15 cellular contexts compared by ENCODE assay signal in the genomic region with DNA sequence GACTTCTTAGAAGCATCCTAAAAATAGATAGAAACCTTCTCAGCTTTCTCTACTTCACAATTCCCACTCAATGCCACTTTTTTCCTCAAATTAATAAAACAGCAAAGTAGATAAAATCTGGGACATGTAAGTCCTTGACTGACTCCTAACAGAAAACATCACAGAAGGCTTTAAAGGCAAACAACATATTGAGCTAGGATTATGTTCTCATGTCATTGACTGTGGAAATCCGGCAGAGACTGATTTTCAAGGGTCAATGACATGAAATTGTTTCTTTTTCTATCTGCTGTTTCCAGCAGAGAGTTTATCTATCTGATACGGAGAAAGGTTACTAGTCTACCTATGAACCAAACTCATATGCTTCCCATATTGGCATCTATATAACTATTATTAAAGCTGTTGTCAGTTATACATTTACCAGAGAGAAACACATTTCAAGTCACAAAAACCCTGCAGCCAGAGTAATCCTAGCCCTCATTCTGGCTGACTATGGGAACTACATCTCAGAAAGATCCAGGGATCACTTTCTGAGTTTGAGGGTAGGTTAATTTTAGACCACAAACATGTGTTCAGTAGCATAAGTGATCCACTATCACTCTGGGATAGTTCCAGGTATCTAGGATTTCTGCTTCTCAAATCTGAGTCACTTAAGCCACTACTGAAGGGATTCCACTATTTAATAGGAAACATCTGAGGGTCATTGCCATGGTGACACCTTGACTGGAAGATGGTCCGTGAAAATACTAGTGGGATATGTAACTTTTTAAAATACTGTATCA.
DNase-seq lines count a peak whose midpoint lies in the region; ATAC-seq, FAIRE-seq and TF ChIP-seq lines count a peak whose summit lies in the region.
"Had no signal": no experiment of that assay in that cellular context is flagged by ENCODE, and none has a peak within 500 bp of the region (broad histone marks: within the 10 kb centered on the region; RNA-seq: fewer than 3 reads in every experiment).

No MANE protein-coding gene starts in this region.

- no peak overlapping the region for H3K4me3 ChIP-seq in AG09309 (ENCODE audit: control insufficient read depth, low read depth, low read length)

- no peak overlapping the region for H3K27ac Mint-ChIP-seq in activated CD4-positive, alpha-beta T cell treated with anti-CD3 and anti-CD28 coated beads for 36 hours
- H3K27ac Mint-ChIP-seq: activated CD4-positive, alpha-beta memory T cell treated with anti-CD3 and anti-CD28 coated beads, Interleukin-2, amount 10 ng/mL, durations not matched to agents 7 days and 5 days; activated naive CD8-positive, alpha-beta T cell; T-helper 1 cell treated with Interleukin-12 subunit alpha and Interleukin-12 subunit beta and Interleukin-4 antibody, amounts not matched to agents 30 μg/mL and 1 μg/mL, for 36 hours had no signal

- ATAC-seq in left colon, result peak; percentile 52
- no peak for ATAC-seq in activated CD4-positive, alpha-beta T cell treated with anti-CD3 and anti-CD28 coated beads for 36 hours
- ATAC-seq: naive thymus-derived CD8-positive, alpha-beta T cell had no signal

- FAIRE-seq in GM19239 (lab: Jason Lieb, UNC), result peak; percentile 49

- TF ChIP-seq CTCF in AG09309 (IDR thresholded peaks at IDR 0.05; ENCODE audit: control insufficient read depth, insufficient read depth, low read depth, low read length, missing control alignments), result no peak
- no peak for TF ChIP-seq CTCF in GM13977 (IDR thresholded peaks at IDR 0.05; ENCODE audit: extremely low read depth, insufficient read depth, missing control alignments)

- DNase-seq in AG09309 (ENCODE audit: low read depth) (peak; percentile 14), GM19239 (ENCODE audit: insufficient read length, low spot score) (no peak), astrocyte of the hippocampus (ENCODE audit: low read depth, low spot score) (peak; percentile 11), left colon (no peak), GM13977 (ENCODE audit: low spot score) (no peak), SW 1271 (lab: John Stamatoyannopoulos, UW) (no peak), NCI-H345 (lab: John Stamatoyannopoulos, UW) (no peak)
- DNase-seq in activated CD4-positive, alpha-beta T cell treated with anti-CD3 and anti-CD28 coated beads for 36 hours, result no peak
- DNase-seq: activated CD4-positive, alpha-beta memory T cell treated with anti-CD3 and anti-CD28 coated beads, Interleukin-2, amount 10 ng/mL, durations not matched to agents 7 days and 5 days; Caco-2; effector CD4-positive, alpha-beta T cell; naive thymus-derived CD8-positive, alpha-beta T cell; stimulated activated CD8-positive, alpha-beta memory T cell treated with anti-CD3 and anti-CD28 coated beads, Interleukin-4, amount 100 ng/mL, for 48 hours had no signal

- POLR2A ChIA-PET in activated CD4-positive, alpha-beta T cell treated with anti-CD3 and anti-CD28 coated beads for 36 hours (lab: Charles Lee), result no interaction called here

- peaks cover 14% of the 10 kb centered on the region for H3K4me1 Mint-ChIP-seq in activated CD4-positive, alpha-beta T cell treated with anti-CD3 and anti-CD28 coated beads for 36 hours

- H3K9me3 Mint-ChIP-seq in activated CD4-positive, alpha-beta T cell treated with anti-CD3 and anti-CD28 coated beads for 36 hours (ENCODE audit: low read depth), result no peaks in the 10 kb centered on the region
- H3K9me3 Mint-ChIP-seq: activated CD4-positive, alpha-beta memory T cell treated with anti-CD3 and anti-CD28 coated beads, Interleukin-2, amount 10 ng/mL, durations not matched to agents 7 days and 5 days; naive thymus-derived CD8-positive, alpha-beta T cell; T-helper 1 cell treated with Interleukin-12 subunit alpha and Interleukin-12 subunit beta and Interleukin-4 antibody, amounts not matched to agents 30 μg/mL and 1 μg/mL, for 36 hours had no signal

- H3K4me3 Mint-ChIP-seq in activated CD4-positive, alpha-beta T cell treated with anti-CD3 and anti-CD28 coated beads for 36 hours, result no peak overlapping the region
- H3K4me3 Mint-ChIP-seq: activated CD4-positive, alpha-beta memory T cell treated with anti-CD3 and anti-CD28 coated beads, Interleukin-2, amount 10 ng/mL, durations not matched to agents 7 days and 5 days; activated naive CD8-positive, alpha-beta T cell; T-helper 1 cell treated with Interleukin-12 subunit alpha and Interleukin-12 subunit beta and Interleukin-4 antibody, amounts not matched to agents 30 μg/mL and 1 μg/mL, for 36 hours had no signal

- intact Hi-C loops in left colon (cut with DNase I, micrococcal nuclease), result no loop called here
- intact Hi-C loops in activated CD4-positive, alpha-beta T cell treated with anti-CD3 and anti-CD28 coated beads for 36 hours (cut with DNase I, micrococcal nuclease), result no loop called here

- CTCF ChIA-PET in activated CD4-positive, alpha-beta T cell treated with anti-CD3 and anti-CD28 coated beads for 36 hours (lab: Charles Lee), result interaction anchor here (0.6 kb wide), 1 partner anchor 26 kb away, joined by 3 read pairs; no protein-coding TSS in a partner anchor

- in situ Hi-C loops in GM13977 (cut with MboI; ENCODE audit: low pct_unique_long_range_greater_than_20kb, low sequenced_read_pairs, unreplicated experiment), result no loop called here

- no peaks in the 10 kb centered on the region for H3K36me3 Mint-ChIP-seq in activated CD4-positive, alpha-beta T cell treated with anti-CD3 and anti-CD28 coated beads for 36 hours (ENCODE audit: low read depth)

- H3K27me3 Mint-ChIP-seq in activated CD4-positive, alpha-beta T cell treated with anti-CD3 and anti-CD28 coated beads for 36 hours, result peaks cover 2% of the 10 kb centered on the region
- H3K27me3 Mint-ChIP-seq: activated CD4-positive, alpha-beta memory T cell treated with anti-CD3 and anti-CD28 coated beads, Interleukin-2, amount 10 ng/mL, durations not matched to agents 7 days and 5 days; activated naive CD8-positive, alpha-beta T cell; naive thymus-derived CD8-positive, alpha-beta T cell had no signal

Comparison
In these comparisons a context has a peak if more than half of its experiments do, and no peak if none do; other contexts are left out.
1. DNase-seq: peak in AG09309 (single experiment) and astrocyte of the hippocampus (single experiment); none in GM19239 (single experiment), left colon (0 of 2), GM13977 (single experiment), SW 1271 (0 of 2), NCI-H345 (single experiment) and activated CD4-positive, alpha-beta T cell treated with anti-CD3 and anti-CD28 coated beads for 36 hours (single experiment).